Comparison of ENCODE assay signal across 8 cellular contexts in genomic region chr1:161725888-161726630, GRCh38. TPM values are rescaled to one million over a fixed set of nuclear protein-coding genes. Genes with fewer than 3 reads are reported as not detected.
DNase-seq lines count a peak whose midpoint lies in the region; ATAC-seq and TF ChIP-seq lines count a peak whose summit lies in the region.

No MANE protein-coding gene starts in this region.

- H3K9ac ChIP-seq in OCI-LY1 (ENCODE audit: low read length): peak overlapping the region; percentile 91

- no peaks in the 10 kb centered on the region for H3K9me2 ChIP-seq in OCI-LY1 (ENCODE audit: low read depth, low read length)

- H3K4me1 Mint-ChIP-seq in activated T-helper 1 cell treated with anti-CD3 and anti-CD28 coated beads, Interleukin-12 subunit alpha, Interleukin-12 subunit beta, Interleukin-2, Interleukin-4 antibody, amounts not matched to agents 30 ng/mL and 10 ng/mL and 1 ng/mL, durations not matched to agents 14 hours and 24 hours and 36 hours (ENCODE audit: low read depth): peaks cover 50% of the 10 kb centered on the region
- peaks cover 5% of the 10 kb centered on the region for H3K4me1 Mint-ChIP-seq in nephron

- H2AFZ ChIP-seq in OCI-LY1 (ENCODE audit: low read length): no peak overlapping the region

- under 1% methylated on average over 43 of the region's 43 CpGs for WGBS in urinary bladder

- H3K36me3 ChIP-seq in OCI-LY1 (ENCODE audit: insufficient read depth, low read length) (peaks cover 12% of the 10 kb centered on the region; the same call in 1 of the 2 replicates), urinary bladder (ENCODE audit: insufficient read depth) (no peaks in the 10 kb centered on the region)

- H3K4me3 ChIP-seq in OCI-LY1 (ENCODE audit: low read depth, low read length, poor library complexity, severe bottlenecking): peak overlapping the region; percentile 78
- H3K4me3 ChIP-seq in fibroblast of the aortic adventitia (ENCODE audit: low read depth, low read length): peak overlapping the region; percentile 79
- peak overlapping the region; percentile 62 for H3K4me3 ChIP-seq in urinary bladder (ENCODE audit: low read depth, low read length)

- H3K27me3 ChIP-seq in OCI-LY1 (ENCODE audit: insufficient read depth, low read length): no peaks in the 10 kb centered on the region

- H3F3A ChIP-seq in OCI-LY1 (ENCODE audit: insufficient read depth, low read length): no peaks in the 10 kb centered on the region

- no peaks in the 10 kb centered on the region for H3K9me3 ChIP-seq in OCI-LY1 (ENCODE audit: low read length)

- intact Hi-C loops in activated T-helper 1 cell treated with anti-CD3 and anti-CD28 coated beads, Interleukin-12 subunit alpha, Interleukin-12 subunit beta, Interleukin-2, Interleukin-4 antibody, amounts not matched to agents 30 ng/mL and 10 ng/mL and 1 ng/mL, durations not matched to agents 14 hours and 24 hours and 36 hours (cut with micrococcal nuclease): loop anchor here (2.0 kb wide), 2 partner anchors 15 to 105 kb away; no protein-coding TSS in a partner anchor

- peak; percentile 70 for DNase-seq in NK-92 treated with Interleukin-12 subunit alpha and Interleukin-12 subunit beta, amount 100 ng/mL, for 24 hours (lab: John Stamatoyannopoulos, UW)
- DNase-seq in NK-92 (lab: John Stamatoyannopoulos, UW; ENCODE audit: unreplicated experiment) (no peak), fibroblast of the aortic adventitia (ENCODE audit: low read depth) (peak; percentile 58)
- DNase-seq in activated T-helper 1 cell treated with anti-CD3 and anti-CD28 coated beads, Interleukin-12 subunit alpha, Interleukin-12 subunit beta, Interleukin-2, Interleukin-4 antibody, amounts not matched to agents 30 ng/mL and 10 ng/mL and 1 ng/mL, durations not matched to agents 14 hours and 24 hours and 36 hours (ENCODE audit: low spot score): peak; percentile 8

- H3K27me3 Mint-ChIP-seq in activated T-helper 1 cell treated with anti-CD3 and anti-CD28 coated beads, Interleukin-12 subunit alpha, Interleukin-12 subunit beta, Interleukin-2, Interleukin-4 antibody, amounts not matched to agents 30 ng/mL and 10 ng/mL and 1 ng/mL, durations not matched to agents 14 hours and 24 hours and 36 hours (ENCODE audit: insufficient read depth): peaks cover 64% of the 10 kb centered on the region
- peaks cover 55% of the 10 kb centered on the region for H3K27me3 Mint-ChIP-seq in nephron (ENCODE audit: low read depth)

- TF ChIP-seq CTCF in OCI-LY1 (IDR thresholded peaks at IDR 0.05; ENCODE audit: low read length) (no peak; the same call in 1 of the 2 replicates), fibroblast of the aortic adventitia (IDR thresholded peaks at IDR 0.05; ENCODE audit: insufficient read depth, low read length) (peak; percentile 63), nephron (IDR thresholded peaks at IDR 0.05; ENCODE audit: unreplicated experiment in 3 of 3) (peak; percentile 43 to 57 (median 52))

- peaks cover 6% of the 10 kb centered on the region for H3K36me3 Mint-ChIP-seq in activated T-helper 1 cell treated with anti-CD3 and anti-CD28 coated beads, Interleukin-12 subunit alpha, Interleukin-12 subunit beta, Interleukin-2, Interleukin-4 antibody, amounts not matched to agents 30 ng/mL and 10 ng/mL and 1 ng/mL, durations not matched to agents 14 hours and 24 hours and 36 hours (ENCODE audit: low read depth)
- no peaks in the 10 kb centered on the region for H3K36me3 Mint-ChIP-seq in nephron (ENCODE audit: low read depth)

- H3K27ac Mint-ChIP-seq in activated T-helper 1 cell treated with anti-CD3 and anti-CD28 coated beads, Interleukin-12 subunit alpha, Interleukin-12 subunit beta, Interleukin-2, Interleukin-4 antibody, amounts not matched to agents 30 ng/mL and 10 ng/mL and 1 ng/mL, durations not matched to agents 14 hours and 24 hours and 36 hours: peak overlapping the region; percentile 64
- H3K27ac Mint-ChIP-seq in nephron: peak overlapping the region; percentile 76 to 96 (median 91)

- no peaks in the 10 kb centered on the region for H4K20me1 ChIP-seq in OCI-LY1 (ENCODE audit: insufficient read depth, low read length)

- H3K4me3 Mint-ChIP-seq in activated T-helper 1 cell treated with anti-CD3 and anti-CD28 coated beads, Interleukin-12 subunit alpha, Interleukin-12 subunit beta, Interleukin-2, Interleukin-4 antibody, amounts not matched to agents 30 ng/mL and 10 ng/mL and 1 ng/mL, durations not matched to agents 14 hours and 24 hours and 36 hours: peak overlapping the region; percentile 86
- H3K4me3 Mint-ChIP-seq in nephron: peak overlapping the region; percentile 93 to 96 (median 96)

- H3K4me2 ChIP-seq in OCI-LY1 (ENCODE audit: low read length): peak overlapping the region; percentile 85

- ATAC-seq in HG02943 (IDR thresholded peaks at IDR 0.05; ENCODE audit: low read depth, unreplicated experiment): peak; percentile 28

- H3K9me3 Mint-ChIP-seq in activated T-helper 1 cell treated with anti-CD3 and anti-CD28 coated beads, Interleukin-12 subunit alpha, Interleukin-12 subunit beta, Interleukin-2, Interleukin-4 antibody, amounts not matched to agents 30 ng/mL and 10 ng/mL and 1 ng/mL, durations not matched to agents 14 hours and 24 hours and 36 hours: no peaks in the 10 kb centered on the region
- no peaks in the 10 kb centered on the region for H3K9me3 Mint-ChIP-seq in nephron

- H3K27ac ChIP-seq in OCI-LY1 (ENCODE audit: low read depth, low read length, poor library complexity, severe bottlenecking): peak overlapping the region; percentile 82
- peak overlapping the region; percentile 78 for H3K27ac ChIP-seq in urinary bladder (ENCODE audit: low read depth)

- H3K4me1 ChIP-seq in OCI-LY1 (ENCODE audit: insufficient read depth, low read length, severe bottlenecking): peaks cover 68% of the 10 kb centered on the region
- H3K4me1 ChIP-seq in urinary bladder (ENCODE audit: insufficient read depth): peaks cover 2% of the 10 kb centered on the region

- H3K79me2 ChIP-seq in OCI-LY1 (ENCODE audit: insufficient read depth, low read length): peaks cover 11% of the 10 kb centered on the region; the same call in 1 of the 2 replicates

RNA-seq across cellular contexts. Expression of gene FCRLB, which starts 4.7 kb away (rescaled TPM):
- not detected in 2 replicates for total RNA-seq in activated T-helper 1 cell treated with anti-CD3 and anti-CD28 coated beads, Interleukin-12 subunit alpha, Interleukin-12 subunit beta, Interleukin-2, Interleukin-4 antibody, amounts not matched to agents 30 ng/mL and 10 ng/mL and 1 ng/mL, durations not matched to agents 14 hours and 24 hours and 36 hours
- total RNA-seq in fibroblast of the aortic adventitia (ENCODE audit: low replicate concordance): 3.0 and 4.7 TPM in 2 replicates
- total RNA-seq in urinary bladder: 3.6 TPM
- 1.1 TPM for polyA plus RNA-seq in urinary bladder

RNA-seq across cellular contexts. Expression of gene FCRLA, which starts 19.0 kb away (rescaled TPM):
- not detected in 2 replicates for total RNA-seq in activated T-helper 1 cell treated with anti-CD3 and anti-CD28 coated beads, Interleukin-12 subunit alpha, Interleukin-12 subunit beta, Interleukin-2, Interleukin-4 antibody, amounts not matched to agents 30 ng/mL and 10 ng/mL and 1 ng/mL, durations not matched to agents 14 hours and 24 hours and 36 hours
- total RNA-seq in fibroblast of the aortic adventitia (ENCODE audit: low replicate concordance) (0.90 TPM in 1 of 2 replicates, not detected in the other), urinary bladder (0.48 TPM)
- polyA plus RNA-seq in urinary bladder: not detected

RNA-seq across cellular contexts. Expression of gene DUSP12, which starts 23.5 kb away (rescaled TPM):
- 34.1 and 36.0 TPM in 2 replicates for total RNA-seq in activated T-helper 1 cell treated with anti-CD3 and anti-CD28 coated beads, Interleukin-12 subunit alpha, Interleukin-12 subunit beta, Interleukin-2, Interleukin-4 antibody, amounts not matched to agents 30 ng/mL and 10 ng/mL and 1 ng/mL, durations not matched to agents 14 hours and 24 hours and 36 hours
- total RNA-seq in fibroblast of the aortic adventitia (ENCODE audit: low replicate concordance) (23.6 and 27.8 TPM in 2 replicates), urinary bladder (41.8 TPM)
- 27.9 TPM for polyA plus RNA-seq in urinary bladder

RNA-seq across cellular contexts. Expression of gene ATF6, which starts 40.1 kb away (rescaled TPM):
- total RNA-seq in activated T-helper 1 cell treated with anti-CD3 and anti-CD28 coated beads, Interleukin-12 subunit alpha, Interleukin-12 subunit beta, Interleukin-2, Interleukin-4 antibody, amounts not matched to agents 30 ng/mL and 10 ng/mL and 1 ng/mL, durations not matched to agents 14 hours and 24 hours and 36 hours: 23.9 and 25.5 TPM in 2 replicates
- total RNA-seq in fibroblast of the aortic adventitia (ENCODE audit: low replicate concordance) (13.7 and 32.8 TPM in 2 replicates), urinary bladder (39.4 TPM)
- 13.0 TPM for polyA plus RNA-seq in urinary bladder
